28 cellular contexts compared by ENCODE assay signal in the genomic region with DNA sequence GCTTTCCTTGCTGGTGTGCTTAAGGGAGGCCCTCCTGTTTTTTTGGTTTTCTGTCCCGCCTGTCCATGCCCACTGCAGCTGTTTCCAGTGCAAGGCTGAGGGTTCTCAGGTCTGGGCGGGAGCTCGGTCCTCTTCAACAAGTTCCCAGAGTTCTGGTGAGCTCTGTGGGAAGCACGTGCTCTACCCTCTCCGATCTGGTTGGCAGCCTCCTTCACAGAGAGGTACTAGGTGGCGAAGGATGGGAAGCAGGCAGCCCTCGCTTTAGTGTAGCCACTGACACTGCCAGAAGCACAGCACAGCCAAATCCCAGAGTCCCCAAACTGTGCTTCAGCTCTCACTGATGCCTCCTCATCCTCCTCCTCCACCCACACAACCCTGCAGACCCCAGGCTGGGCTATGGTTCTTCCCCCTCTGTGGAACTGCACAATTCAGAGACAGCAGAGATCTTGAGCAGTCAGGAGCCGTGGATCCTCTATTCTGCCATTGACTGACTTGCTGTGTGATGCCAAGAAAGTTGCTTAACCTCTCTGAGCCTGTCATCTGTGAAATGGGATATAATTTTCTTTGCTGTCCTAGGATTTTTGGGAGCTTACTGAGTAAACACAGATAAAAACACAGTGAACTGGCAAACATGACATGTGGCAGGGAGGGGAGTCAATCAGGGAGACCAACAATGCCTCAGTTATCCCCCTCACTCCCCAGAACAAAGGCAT. TPM values are rescaled to one million over a fixed set of nuclear protein-coding genes. Genes with fewer than 3 reads are reported as not detected.
"Had no signal": no experiment of that assay in that cellular context is flagged by ENCODE, and none has a peak within 500 bp of the region (broad histone marks: within the 10 kb centered on the region; RNA-seq: fewer than 3 reads in every experiment).

No MANE protein-coding gene starts in this region.

- H3K9me3 Mint-ChIP-seq: activated CD4-positive, alpha-beta memory T cell treated with anti-CD3 and anti-CD28 coated beads for 36 hours; activated CD4-positive, alpha-beta T cell treated with anti-CD3 and anti-CD28 coated beads, Interleukin-2, amount 10 ng/mL, durations not matched to agents 7 days and 5 days; activated naive CD4-positive, alpha-beta T cell treated with anti-CD3 and anti-CD28 coated beads for 36 hours; activated T-cell treated with anti-CD3 and anti-CD28 coated beads, Interleukin-2, amount 50 U/mL, for 4 hours; central memory CD8-positive, alpha-beta T cell had no signal

- H3K36me3 Mint-ChIP-seq: activated CD4-positive, alpha-beta memory T cell treated with anti-CD3 and anti-CD28 coated beads for 36 hours had no signal

- H3K27me3 ChIP-seq: breast epithelium had no signal

- DNase-seq: activated CD4-positive, alpha-beta memory T cell treated with anti-CD3 and anti-CD28 coated beads for 36 hours; activated CD4-positive, alpha-beta T cell treated with anti-CD3 and anti-CD28 coated beads, Interleukin-2, amount 10 ng/mL, durations not matched to agents 7 days and 5 days; activated CD4-positive, CD25-positive, alpha-beta regulatory T cell; activated CD8-positive, alpha-beta memory T cell treated with anti-CD3 and anti-CD28 coated beads for 24 hours; activated effector memory CD4-positive, alpha-beta T cell treated with anti-CD3 and anti-CD28 coated beads, Interleukin-2, amount 50 U/mL, for 16 hours; activated naive CD4-positive, alpha-beta T cell treated with anti-CD3 and anti-CD28 coated beads for 36 hours; activated T-cell treated with anti-CD3 and anti-CD28 coated beads, Interleukin-2, amount 50 U/mL, for 4 hours; anterior cingulate cortex; KBM-7; NCI-H1092; NCI-H1417; NCI-H1930; NCI-H2107; NCI-H345; NCI-H510A; NCI-H526 treated with DMSO at 0.1 percent for 48 hours; NCI-H82; OCI-M1; RPMI8226; SIG-M5; T-helper 2 cell; T1000 had no signal

- H3K4me1 Mint-ChIP-seq: activated CD4-positive, alpha-beta T cell treated with anti-CD3 and anti-CD28 coated beads, Interleukin-2, amount 10 ng/mL, durations not matched to agents 7 days and 5 days; central memory CD8-positive, alpha-beta T cell had no signal

- H3K4me1 ChIP-seq: breast epithelium had no signal

- H3K27ac Mint-ChIP-seq: activated CD4-positive, alpha-beta memory T cell treated with anti-CD3 and anti-CD28 coated beads for 36 hours; activated CD4-positive, alpha-beta T cell treated with anti-CD3 and anti-CD28 coated beads, Interleukin-2, amount 10 ng/mL, durations not matched to agents 7 days and 5 days; activated naive CD4-positive, alpha-beta T cell treated with anti-CD3 and anti-CD28 coated beads for 36 hours; activated naive CD8-positive, alpha-beta T cell had no signal

- H3K27ac ChIP-seq: breast epithelium had no signal

- FAIRE-seq: TTC549 had no signal

- H3K36me3 ChIP-seq: breast epithelium had no signal

- ATAC-seq: activated T-cell treated with anti-CD3 and anti-CD28 coated beads, Interleukin-2, amount 50 U/mL, for 4 hours had no signal

- H3K4me3 ChIP-seq: breast epithelium had no signal

- H3K4me3 Mint-ChIP-seq: activated CD4-positive, alpha-beta memory T cell treated with anti-CD3 and anti-CD28 coated beads for 36 hours; activated CD4-positive, alpha-beta T cell treated with anti-CD3 and anti-CD28 coated beads, Interleukin-2, amount 10 ng/mL, durations not matched to agents 7 days and 5 days; activated naive CD4-positive, alpha-beta T cell treated with anti-CD3 and anti-CD28 coated beads for 36 hours; activated naive CD8-positive, alpha-beta T cell; activated T-cell treated with anti-CD3 and anti-CD28 coated beads, Interleukin-2, amount 50 U/mL, for 4 hours; central memory CD8-positive, alpha-beta T cell had no signal

RNA-seq across cellular contexts. Expression of gene KCNK12, which starts 10.5 kb away (rescaled TPM):
- total RNA-seq: breast epithelium, LHCN-M2, M059J had no signal
